Comparison of ENCODE assay signal across 1 cellular context in the genomic region with DNA sequence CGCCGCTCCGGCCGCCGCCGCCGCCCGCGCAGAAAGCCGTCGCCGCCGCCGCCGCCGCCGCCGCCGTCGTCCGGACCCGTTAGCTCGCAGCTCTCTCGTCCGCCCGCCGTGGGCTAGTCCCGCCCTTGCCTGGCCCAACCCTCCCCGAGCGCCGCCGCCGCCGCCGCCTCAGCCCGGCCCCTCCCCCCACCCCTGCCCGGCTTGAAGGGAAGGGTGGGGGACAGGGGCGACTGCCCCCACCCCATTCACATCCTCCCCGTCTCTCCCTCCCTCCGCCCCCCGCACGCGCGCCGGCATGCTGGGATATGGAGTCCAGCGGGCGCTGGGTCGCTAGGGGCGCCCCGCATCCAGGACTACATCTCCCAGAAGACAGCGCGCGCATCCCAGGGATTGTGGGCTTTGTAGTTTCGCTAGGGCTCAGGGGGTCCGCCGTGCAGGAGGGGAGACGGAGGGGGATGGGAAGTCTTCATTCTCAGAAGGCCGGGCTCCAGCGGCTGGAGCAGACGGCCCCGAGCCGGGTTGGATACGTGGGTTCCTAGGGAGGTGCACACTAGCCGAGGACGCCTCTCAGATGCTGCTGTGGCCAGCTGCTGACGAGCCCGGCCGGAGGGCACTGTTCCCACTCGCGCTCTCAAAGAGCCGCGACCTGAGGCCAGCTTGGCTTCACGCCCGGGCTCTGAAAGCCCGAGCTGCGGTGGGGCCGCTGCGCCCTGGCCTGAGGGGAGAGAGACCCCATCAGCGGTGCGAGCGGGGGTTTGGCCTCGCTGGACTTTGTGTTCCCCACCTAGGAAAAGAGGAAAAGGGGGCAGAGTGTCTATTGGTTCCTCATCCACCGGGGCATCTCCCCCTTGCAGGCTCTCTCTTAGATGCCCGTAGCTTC.
TF ChIP-seq lines count a peak whose summit lies in the region.

A gene with protein sequence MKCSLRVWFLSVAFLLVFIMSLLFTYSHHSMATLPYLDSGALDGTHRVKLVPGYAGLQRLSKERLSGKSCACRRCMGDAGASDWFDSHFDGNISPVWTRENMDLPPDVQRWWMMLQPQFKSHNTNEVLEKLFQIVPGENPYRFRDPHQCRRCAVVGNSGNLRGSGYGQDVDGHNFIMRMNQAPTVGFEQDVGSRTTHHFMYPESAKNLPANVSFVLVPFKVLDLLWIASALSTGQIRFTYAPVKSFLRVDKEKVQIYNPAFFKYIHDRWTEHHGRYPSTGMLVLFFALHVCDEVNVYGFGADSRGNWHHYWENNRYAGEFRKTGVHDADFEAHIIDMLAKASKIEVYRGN (minus strand): TSS at position 118 of the 880 bp plus-strand sequence. CDS start 40,570 bp downstream, outside the sequence.

TF ChIP-seq in A549, 52 proteins besides CTCF, POLR2A, EP300 and RAD21 (continued from another document):
- TF ChIP-seq, protein P1, sequence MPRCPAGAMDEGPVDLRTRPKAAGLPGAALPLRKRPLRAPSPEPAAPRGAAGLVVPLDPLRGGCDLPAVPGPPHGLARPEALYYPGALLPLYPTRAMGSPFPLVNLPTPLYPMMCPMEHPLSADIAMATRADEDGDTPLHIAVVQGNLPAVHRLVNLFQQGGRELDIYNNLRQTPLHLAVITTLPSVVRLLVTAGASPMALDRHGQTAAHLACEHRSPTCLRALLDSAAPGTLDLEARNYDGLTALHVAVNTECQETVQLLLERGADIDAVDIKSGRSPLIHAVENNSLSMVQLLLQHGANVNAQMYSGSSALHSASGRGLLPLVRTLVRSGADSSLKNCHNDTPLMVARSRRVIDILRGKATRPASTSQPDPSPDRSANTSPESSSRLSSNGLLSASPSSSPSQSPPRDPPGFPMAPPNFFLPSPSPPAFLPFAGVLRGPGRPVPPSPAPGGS (IDR thresholded peaks at IDR 0.05): no peak
- TF ChIP-seq CHD4 (IDR thresholded peaks at IDR 0.05; ENCODE audit: borderline replicate concordance): no peak
- peak; percentile 45; the same call in 1 of the 2 replicates for TF ChIP-seq PHF8 (IDR thresholded peaks at IDR 0.05; ENCODE audit: borderline replicate concordance, low read depth)
- TF ChIP-seq NPAS2 (CRISPR knock-in tag; IDR thresholded peaks at IDR 0.05; ENCODE audit: borderline replicate concordance): no peak
- TF ChIP-seq, protein P2, sequence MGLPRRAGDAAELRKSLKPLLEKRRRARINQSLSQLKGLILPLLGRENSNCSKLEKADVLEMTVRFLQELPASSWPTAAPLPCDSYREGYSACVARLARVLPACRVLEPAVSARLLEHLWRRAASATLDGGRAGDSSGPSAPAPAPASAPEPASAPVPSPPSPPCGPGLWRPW (IDR thresholded peaks at IDR 0.05): no peak
- TF ChIP-seq CEBPB (IDR thresholded peaks at IDR 0.05): no peak
- no peak for TF ChIP-seq TP53 (CRISPR knock-in tag; IDR thresholded peaks at IDR 0.05)
- TF ChIP-seq KDM5A (IDR thresholded peaks at IDR 0.05): no peak
- TF ChIP-seq NR3C1 (IDR thresholded peaks at IDR 0.05): no peak
- no peak for TF ChIP-seq FOSB (CRISPR knock-in tag; IDR thresholded peaks at IDR 0.05)
- TF ChIP-seq, protein P3, sequence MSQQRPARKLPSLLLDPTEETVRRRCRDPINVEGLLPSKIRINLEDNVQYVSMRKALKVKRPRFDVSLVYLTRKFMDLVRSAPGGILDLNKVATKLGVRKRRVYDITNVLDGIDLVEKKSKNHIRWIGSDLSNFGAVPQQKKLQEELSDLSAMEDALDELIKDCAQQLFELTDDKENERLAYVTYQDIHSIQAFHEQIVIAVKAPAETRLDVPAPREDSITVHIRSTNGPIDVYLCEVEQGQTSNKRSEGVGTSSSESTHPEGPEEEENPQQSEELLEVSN (IDR thresholded peaks at IDR 0.05; ENCODE audit: borderline replicate concordance, low read depth): 0 out of 2 replicates have a peak, but pooled peaks have one; percentile 18
- no peak for TF ChIP-seq ESRRA (IDR thresholded peaks at IDR 0.05; ENCODE audit: borderline replicate concordance, low read length)
- no peak for TF ChIP-seq NFE2L2 (conservative IDR thresholded peaks at IDR 0.05; ENCODE audit: low read length)
- TF ChIP-seq, protein P4, sequence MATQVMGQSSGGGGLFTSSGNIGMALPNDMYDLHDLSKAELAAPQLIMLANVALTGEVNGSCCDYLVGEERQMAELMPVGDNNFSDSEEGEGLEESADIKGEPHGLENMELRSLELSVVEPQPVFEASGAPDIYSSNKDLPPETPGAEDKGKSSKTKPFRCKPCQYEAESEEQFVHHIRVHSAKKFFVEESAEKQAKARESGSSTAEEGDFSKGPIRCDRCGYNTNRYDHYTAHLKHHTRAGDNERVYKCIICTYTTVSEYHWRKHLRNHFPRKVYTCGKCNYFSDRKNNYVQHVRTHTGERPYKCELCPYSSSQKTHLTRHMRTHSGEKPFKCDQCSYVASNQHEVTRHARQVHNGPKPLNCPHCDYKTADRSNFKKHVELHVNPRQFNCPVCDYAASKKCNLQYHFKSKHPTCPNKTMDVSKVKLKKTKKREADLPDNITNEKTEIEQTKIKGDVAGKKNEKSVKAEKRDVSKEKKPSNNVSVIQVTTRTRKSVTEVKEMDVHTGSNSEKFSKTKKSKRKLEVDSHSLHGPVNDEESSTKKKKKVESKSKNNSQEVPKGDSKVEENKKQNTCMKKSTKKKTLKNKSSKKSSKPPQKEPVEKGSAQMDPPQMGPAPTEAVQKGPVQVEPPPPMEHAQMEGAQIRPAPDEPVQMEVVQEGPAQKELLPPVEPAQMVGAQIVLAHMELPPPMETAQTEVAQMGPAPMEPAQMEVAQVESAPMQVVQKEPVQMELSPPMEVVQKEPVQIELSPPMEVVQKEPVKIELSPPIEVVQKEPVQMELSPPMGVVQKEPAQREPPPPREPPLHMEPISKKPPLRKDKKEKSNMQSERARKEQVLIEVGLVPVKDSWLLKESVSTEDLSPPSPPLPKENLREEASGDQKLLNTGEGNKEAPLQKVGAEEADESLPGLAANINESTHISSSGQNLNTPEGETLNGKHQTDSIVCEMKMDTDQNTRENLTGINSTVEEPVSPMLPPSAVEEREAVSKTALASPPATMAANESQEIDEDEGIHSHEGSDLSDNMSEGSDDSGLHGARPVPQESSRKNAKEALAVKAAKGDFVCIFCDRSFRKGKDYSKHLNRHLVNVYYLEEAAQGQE (IDR thresholded peaks at IDR 0.05): no peak
- TF ChIP-seq HOXB13 (CRISPR knock-in tag; IDR thresholded peaks at IDR 0.05; ENCODE audit: low read depth): peak; percentile 56; the same call in 1 of the 2 replicates
- no peak for TF ChIP-seq KDM1A (IDR thresholded peaks at IDR 0.05; ENCODE audit: low read depth)
- TF ChIP-seq FOSL2 (IDR thresholded peaks at IDR 0.05): no peak
- TF ChIP-seq FOSL2 (CRISPR knock-in tag; IDR thresholded peaks at IDR 0.05): 0 out of 2 replicates have a peak, but pooled peaks have one; percentile 28
- TF ChIP-seq ZNF302 (CRISPR knock-in tag; IDR thresholded peaks at IDR 0.05): no peak
- 0 out of 2 replicates have a peak, but pooled peaks have one; percentile 32 for TF ChIP-seq GATA3 (IDR thresholded peaks at IDR 0.05; ENCODE audit: borderline replicate concordance)
- no peak for TF ChIP-seq HDAC2 (IDR thresholded peaks at IDR 0.05)
- no peak for TF ChIP-seq TFCP2L1 (CRISPR knock-in tag; IDR thresholded peaks at IDR 0.05)
- no peak for TF ChIP-seq RARB (CRISPR knock-in tag; IDR thresholded peaks at IDR 0.05)
- TF ChIP-seq HOXA7 (CRISPR knock-in tag; IDR thresholded peaks at IDR 0.05): no peak
- TF ChIP-seq CHD2 (IDR thresholded peaks at IDR 0.05; ENCODE audit: low read length, partially characterized antibody): peak; percentile 12
- no peak for TF ChIP-seq MAFK (IDR thresholded peaks at IDR 0.05; ENCODE audit: partially characterized antibody)
- TF ChIP-seq, protein P5, sequence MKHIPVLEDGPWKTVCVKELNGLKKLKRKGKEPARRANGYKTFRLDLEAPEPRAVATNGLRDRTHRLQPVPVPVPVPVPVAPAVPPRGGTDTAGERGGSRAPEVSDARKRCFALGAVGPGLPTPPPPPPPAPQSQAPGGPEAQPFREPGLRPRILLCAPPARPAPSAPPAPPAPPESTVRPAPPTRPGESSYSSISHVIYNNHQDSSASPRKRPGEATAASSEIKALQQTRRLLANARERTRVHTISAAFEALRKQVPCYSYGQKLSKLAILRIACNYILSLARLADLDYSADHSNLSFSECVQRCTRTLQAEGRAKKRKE (CRISPR knock-in tag; IDR thresholded peaks at IDR 0.05; ENCODE audit: low read depth): no peak
- TF ChIP-seq, protein P6, sequence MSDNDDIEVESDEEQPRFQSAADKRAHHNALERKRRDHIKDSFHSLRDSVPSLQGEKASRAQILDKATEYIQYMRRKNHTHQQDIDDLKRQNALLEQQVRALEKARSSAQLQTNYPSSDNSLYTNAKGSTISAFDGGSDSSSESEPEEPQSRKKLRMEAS (IDR thresholded peaks at IDR 0.05): peak; percentile 60; the same call in 1 of the 2 replicates
- no peak for TF ChIP-seq EHMT2 (IDR thresholded peaks at IDR 0.05; ENCODE audit: low read depth)
- TF ChIP-seq ZFP36 (IDR thresholded peaks at IDR 0.05; ENCODE audit: borderline replicate concordance, partially characterized antibody): no peak
